Comparison of ENCODE assay signal across 8 cellular contexts in the genomic region with DNA sequence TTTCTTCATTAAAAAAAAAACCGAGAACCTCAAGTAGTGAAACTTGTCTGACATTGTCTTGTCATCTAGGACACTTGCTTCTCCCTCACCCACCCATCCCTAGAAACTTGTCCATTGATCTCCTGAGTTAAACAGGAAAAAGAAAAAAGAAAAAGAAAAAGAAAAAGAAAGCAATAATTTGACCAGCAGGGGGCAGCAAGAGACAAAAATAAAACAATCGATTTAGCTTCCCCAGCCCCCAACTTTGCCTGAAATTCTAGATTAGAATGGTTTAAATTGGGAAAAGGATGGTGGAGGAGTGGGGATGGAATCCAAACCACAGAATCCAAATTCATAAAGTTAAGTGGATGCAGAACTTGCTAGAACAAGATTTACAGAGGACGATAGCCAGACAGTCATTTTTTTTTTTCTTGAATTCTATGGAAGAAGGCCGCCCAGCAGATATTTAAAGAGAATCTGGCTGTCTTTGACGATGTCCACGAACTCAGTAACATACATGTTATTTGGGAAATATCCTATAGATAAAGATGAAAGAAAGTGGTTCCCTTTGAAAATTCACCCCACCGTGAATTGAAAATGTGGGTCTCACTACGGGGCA.
DNase-seq lines count a peak whose midpoint lies in the region; ATAC-seq and TF ChIP-seq lines count a peak whose summit lies in the region.

No MANE protein-coding gene starts in this region.

- no peaks in the 10 kb centered on the region for H3K9me3 ChIP-seq in thoracic aorta

- in situ Hi-C loops in ACHN (cut with HindIII; ENCODE audit: low pct_ligation_motif_present, low pct_unique_long_range_greater_than_20kb, low sequenced_read_pairs) = no loop called here

- no peaks in the 10 kb centered on the region for H3K4me1 ChIP-seq in thoracic aorta (ENCODE audit: control insufficient read depth in 1 of 2, low read depth in 2 of 2)

- ATAC-seq in thoracic aorta (ENCODE audit: insufficient number of reproducible peaks, low FRiP score, low read depth) (no peak), HG03457 (IDR thresholded peaks at IDR 0.05; ENCODE audit: unreplicated experiment) (no peak), GM21423 (IDR thresholded peaks at IDR 0.05; ENCODE audit: unreplicated experiment) (no peak)

- no peak overlapping the region for H3K4me3 ChIP-seq in thoracic aorta

- H3K27ac ChIP-seq in thoracic aorta = no peak overlapping the region

- no peaks in the 10 kb centered on the region for H3K27me3 ChIP-seq in thoracic aorta (replicated peaks; ENCODE audit: insufficient read depth)

- TF ChIP-seq CTCF in thoracic aorta (IDR thresholded peaks at IDR 0.05) = peak; percentile 64

- DNase-seq in ACHN = peak; percentile 47
- peak; percentile 62 for DNase-seq in ELR (ENCODE audit: low read depth)
- peak; percentile 45 for DNase-seq in NCI-H1694 treated with DMSO at 0.1 percent for 48 hours (lab: John Stamatoyannopoulos, UW)
- peak; percentile 1 to 5 for DNase-seq in activated CD4-positive, alpha-beta T cell treated with anti-CD3 and anti-CD28 coated beads, Interleukin-2, amount 50 U/mL, for 48 hours
- DNase-seq in iPS-NIHi11 (ENCODE audit: low spot score) = peak; percentile 35
- no peak for DNase-seq in thoracic aorta (ENCODE audit: low spot score)

- no peaks in the 10 kb centered on the region for H3K36me3 ChIP-seq in thoracic aorta
